ENCODE assay signal across 9 cellular contexts in the genomic region with DNA sequence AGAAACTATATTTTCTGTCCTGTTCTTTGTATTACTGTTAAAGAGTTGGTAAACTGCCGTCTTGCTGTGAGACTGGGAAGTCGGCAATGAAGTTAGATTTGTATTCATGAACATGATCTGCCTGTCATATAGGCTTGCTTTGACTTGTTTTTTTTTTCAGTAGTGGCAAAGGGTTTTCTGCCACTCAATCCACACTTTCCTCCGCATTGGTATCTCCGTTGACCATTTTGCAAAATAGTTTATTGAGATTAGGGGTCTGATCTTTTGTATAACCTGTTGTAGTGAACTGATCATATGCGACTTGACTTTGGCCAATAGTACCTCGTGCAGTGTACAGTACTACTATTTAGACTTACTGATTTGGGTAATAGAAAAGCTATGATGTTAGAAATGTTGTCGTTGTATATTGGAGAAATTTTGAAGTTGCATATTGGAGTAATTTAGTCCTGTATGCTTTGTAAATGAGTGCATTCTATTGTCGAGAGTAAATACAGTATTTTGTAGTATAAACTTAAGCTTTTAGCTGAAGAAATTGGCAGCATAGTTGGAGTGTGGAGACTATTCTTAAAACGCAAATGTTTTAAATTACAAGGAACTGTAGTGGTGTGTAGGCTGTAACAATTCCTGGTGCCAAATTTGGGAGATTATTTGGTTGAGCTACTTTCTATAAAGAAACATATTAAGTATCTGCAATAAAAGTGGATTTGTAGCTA. TPM values are rescaled to one million over a fixed set of nuclear protein-coding genes. Genes with fewer than 3 reads are reported as not detected.
A peak's percentile ranks its signal among the peaks of the same experiment; 100 is the strongest.
DNase-seq lines count a peak whose midpoint lies in the region; ATAC-seq, FAIRE-seq and TF ChIP-seq lines count a peak whose summit lies in the region.
"Had no signal": no experiment of that assay in that cellular context is flagged by ENCODE, and none has a peak within 500 bp of the region (broad histone marks: within the 10 kb centered on the region; RNA-seq: fewer than 3 reads in every experiment).

No MANE protein-coding gene starts in this region.

- CTCF ChIA-PET in RWPE1 (lab: Yijun Ruan, JAX): interaction anchor here (0.6 kb wide), 1 partner anchor 183 kb away, joined by 3 read pairs; a partner anchor contains a TSS

- H3K36me3 Mint-ChIP-seq in activated T-cell treated with anti-CD3 and anti-CD28 coated beads, Interleukin-2, amount 50 U/mL, for 72 hours (ENCODE audit: insufficient read depth in 2 of 2): no peaks in the 10 kb centered on the region

- H3K27ac Mint-ChIP-seq in activated T-cell treated with anti-CD3 and anti-CD28 coated beads, Interleukin-2, amount 50 U/mL, for 72 hours: no peak overlapping the region
- H3K27ac Mint-ChIP-seq: activated T-cell treated with anti-CD3 and anti-CD28 coated beads, Interleukin-2, amount 50 U/mL, for 24 hours had no signal

- DNase-seq in GM19239 (ENCODE audit: insufficient read length, low spot score): no peak
- peak; percentile 10 for DNase-seq in RWPE1 (ENCODE audit: low spot score)
- DNase-seq in germinal center (ENCODE audit: low spot score): peak; percentile 5
- DNase-seq in activated naive CD4-positive, alpha-beta T cell treated with Interleukin-2 at 50 U/mL for 16 hours: no peak
- DNase-seq in activated T-cell treated with anti-CD3 and anti-CD28 coated beads, Interleukin-2, amount 50 U/mL, for 72 hours: no peak
- DNase-seq: activated T-cell treated with anti-CD3 and anti-CD28 coated beads, Interleukin-2, amount 50 U/mL, for 24 hours had no signal

- H3K9me3 Mint-ChIP-seq in activated T-cell treated with anti-CD3 and anti-CD28 coated beads, Interleukin-2, amount 50 U/mL, for 72 hours: no peaks in the 10 kb centered on the region
- H3K9me3 Mint-ChIP-seq: activated T-cell treated with anti-CD3 and anti-CD28 coated beads, Interleukin-2, amount 50 U/mL, for 24 hours had no signal

- ATAC-seq in HG03521 (IDR thresholded peaks at IDR 0.05; ENCODE audit: unreplicated experiment) (no peak), HG02885 (IDR thresholded peaks at IDR 0.05; ENCODE audit: poor library complexity, unreplicated experiment) (no peak)
- ATAC-seq in activated T-cell treated with anti-CD3 and anti-CD28 coated beads, Interleukin-2, amount 50 U/mL, for 72 hours (replicated peaks in 1 of 2): no peak

- peaks cover 17% of the 10 kb centered on the region for H3K4me1 Mint-ChIP-seq in activated T-cell treated with anti-CD3 and anti-CD28 coated beads, Interleukin-2, amount 50 U/mL, for 72 hours (ENCODE audit: low read depth)

- POLR2A ChIA-PET in RWPE1 (lab: Yijun Ruan, JAX; ENCODE audit: low non-redundant PET): no interaction called here

- H3K4me3 ChIP-seq in skin epidermis: peak overlapping the region; percentile 87 to 100 (median 95)

- H3K27ac ChIP-seq in RWPE1: no peak overlapping the region
- peak overlapping the region in 17 of 21 experiments; percentile 13 to 100 (median 97) for H3K27ac ChIP-seq in skin epidermis

- TF ChIP-seq CTCF in RWPE1 (conservative IDR thresholded peaks at IDR 0.05; ENCODE audit: low read depth): no peak

- H3K27me3 Mint-ChIP-seq in activated T-cell treated with anti-CD3 and anti-CD28 coated beads, Interleukin-2, amount 50 U/mL, for 72 hours (ENCODE audit: low read depth): no peaks in the 10 kb centered on the region
- H3K27me3 Mint-ChIP-seq: activated T-cell treated with anti-CD3 and anti-CD28 coated beads, Interleukin-2, amount 50 U/mL, for 24 hours had no signal

- peak; percentile 86 for FAIRE-seq in GM19239 (lab: Jason Lieb, UNC)

- H3K4me3 Mint-ChIP-seq in activated T-cell treated with anti-CD3 and anti-CD28 coated beads, Interleukin-2, amount 50 U/mL, for 72 hours: no peak overlapping the region
- H3K4me3 Mint-ChIP-seq: activated T-cell treated with anti-CD3 and anti-CD28 coated beads, Interleukin-2, amount 50 U/mL, for 24 hours had no signal

RNA-seq across cellular contexts. Expression of a gene that starts 1.8 kb away (rescaled TPM):
- total RNA-seq in activated T-cell treated with anti-CD3 and anti-CD28 coated beads, Interleukin-2, amount 50 U/mL, for 72 hours: 10 to 100 TPM; 26.0 to 28.9 TPM

Comparison
In these comparisons a context has a peak if more than half of its experiments do, and no peak if none do; other contexts are left out.
1. DNase-seq: peak in RWPE1 (single experiment) and germinal center (single experiment); none in GM19239 (single experiment), activated naive CD4-positive, alpha-beta T cell treated with Interleukin-2 at 50 U/mL for 16 hours (single experiment) and activated T-cell treated with anti-CD3 and anti-CD28 coated beads, Interleukin-2, amount 50 U/mL, for 72 hours (0 of 2).